1 cellular context compared by ENCODE assay signal in the genomic region with DNA sequence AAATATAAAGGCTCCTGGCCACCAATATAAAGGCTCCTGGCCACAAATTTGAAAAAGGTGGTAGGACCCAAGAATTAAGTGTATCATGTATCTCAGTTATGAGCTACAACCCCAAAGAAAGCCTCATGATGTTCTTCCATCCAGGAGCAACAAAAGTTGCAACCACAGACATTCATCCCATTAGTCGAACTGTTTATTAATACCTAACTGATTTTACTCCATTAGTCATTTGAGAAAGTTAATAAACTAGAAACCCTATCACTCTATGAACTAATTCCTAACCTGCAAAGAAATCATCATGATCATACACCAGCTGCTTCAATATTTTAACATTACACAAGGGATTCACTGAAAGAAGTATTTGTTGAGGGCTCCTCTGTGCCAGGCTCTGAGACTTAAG.
"Had no signal": no experiment of that assay in that cellular context is flagged by ENCODE, and none has a peak within 500 bp of the region (broad histone marks: within the 10 kb centered on the region; RNA-seq: fewer than 3 reads in every experiment).

No MANE protein-coding gene starts in this region.

- DNase-seq: GF-D8 had no signal
